1 cellular context compared by ENCODE assay signal in the genomic region with DNA sequence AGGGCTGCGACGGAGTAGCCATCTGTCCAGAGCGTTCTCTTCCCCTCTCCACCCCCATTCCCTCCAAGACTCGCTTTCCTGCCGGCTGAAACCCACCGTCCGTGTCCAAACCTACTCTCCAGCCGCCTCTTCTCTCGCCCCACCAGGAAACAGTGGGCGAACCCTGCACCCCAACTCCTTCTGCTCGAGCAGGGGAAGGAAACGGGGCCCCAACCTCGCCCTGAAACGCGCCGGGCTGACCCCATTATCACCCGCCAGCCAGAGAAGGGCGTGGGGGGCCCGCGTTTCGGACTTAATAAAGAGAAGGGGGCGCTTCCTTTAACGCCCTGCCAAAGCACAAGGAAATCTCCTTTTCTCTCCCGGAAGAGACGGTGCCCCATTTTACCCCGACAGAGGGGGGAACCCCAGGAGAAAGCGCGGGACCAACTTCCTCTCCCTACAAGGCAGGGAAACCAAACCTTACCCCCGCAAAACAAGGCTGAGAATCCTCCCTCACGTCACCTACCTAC.
A peak's percentile ranks its signal among the peaks of the same experiment; 100 is the strongest.
TF ChIP-seq lines count a peak whose summit lies in the region.

No MANE protein-coding gene starts in this region.

TF ChIP-seq in GM12878, 131 proteins besides CTCF, POLR2A, EP300 and RAD21 (continued from another document and continues in another):
- TF ChIP-seq, protein P1, sequence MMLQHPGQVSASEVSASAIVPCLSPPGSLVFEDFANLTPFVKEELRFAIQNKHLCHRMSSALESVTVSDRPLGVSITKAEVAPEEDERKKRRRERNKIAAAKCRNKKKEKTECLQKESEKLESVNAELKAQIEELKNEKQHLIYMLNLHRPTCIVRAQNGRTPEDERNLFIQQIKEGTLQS (IDR thresholded peaks at IDR 0.05; ENCODE audit: borderline replicate concordance, extremely low read depth, low read depth, low read length), result no peak
- TF ChIP-seq MEF2B (IDR thresholded peaks at IDR 0.05; ENCODE audit: partially characterized antibody, poor library complexity, severe bottlenecking), result no peak
- TF ChIP-seq RB1 (IDR thresholded peaks at IDR 0.05; ENCODE audit: borderline replicate concordance), result no peak
- TF ChIP-seq, protein P2, sequence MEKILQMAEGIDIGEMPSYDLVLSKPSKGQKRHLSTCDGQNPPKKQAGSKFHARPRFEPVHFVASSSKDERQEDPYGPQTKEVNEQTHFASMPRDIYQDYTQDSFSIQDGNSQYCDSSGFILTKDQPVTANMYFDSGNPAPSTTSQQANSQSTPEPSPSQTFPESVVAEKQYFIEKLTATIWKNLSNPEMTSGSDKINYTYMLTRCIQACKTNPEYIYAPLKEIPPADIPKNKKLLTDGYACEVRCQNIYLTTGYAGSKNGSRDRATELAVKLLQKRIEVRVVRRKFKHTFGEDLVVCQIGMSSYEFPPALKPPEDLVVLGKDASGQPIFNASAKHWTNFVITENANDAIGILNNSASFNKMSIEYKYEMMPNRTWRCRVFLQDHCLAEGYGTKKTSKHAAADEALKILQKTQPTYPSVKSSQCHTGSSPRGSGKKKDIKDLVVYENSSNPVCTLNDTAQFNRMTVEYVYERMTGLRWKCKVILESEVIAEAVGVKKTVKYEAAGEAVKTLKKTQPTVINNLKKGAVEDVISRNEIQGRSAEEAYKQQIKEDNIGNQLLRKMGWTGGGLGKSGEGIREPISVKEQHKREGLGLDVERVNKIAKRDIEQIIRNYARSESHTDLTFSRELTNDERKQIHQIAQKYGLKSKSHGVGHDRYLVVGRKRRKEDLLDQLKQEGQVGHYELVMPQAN (conservative IDR thresholded peaks at IDR 0.05), result no peak
- no peak for TF ChIP-seq RAD51 (IDR thresholded peaks at IDR 0.05)
- TF ChIP-seq HDAC6 (IDR thresholded peaks at IDR 0.05; ENCODE audit: unreplicated experiment), result no peak
- no peak; the same call in 1 of the 2 replicates for TF ChIP-seq PML (IDR thresholded peaks at IDR 0.05; ENCODE audit: low read length)
- no peak for TF ChIP-seq NR2C1 (IDR thresholded peaks at IDR 0.05)
- no peak for TF ChIP-seq SREBF2 (IDR thresholded peaks at IDR 0.05; ENCODE audit: low read length)
- TF ChIP-seq BACH1 (IDR thresholded peaks at IDR 0.05; ENCODE audit: borderline replicate concordance), result 0 out of 2 replicates have a peak, but pooled peaks have one; percentile 31
- no peak for TF ChIP-seq KAT2A (conservative IDR thresholded peaks at IDR 0.05; ENCODE audit: control insufficient read depth, low read depth, low read length)
- TF ChIP-seq SIN3A (IDR thresholded peaks at IDR 0.05; ENCODE audit: low read depth, low read length), result no peak
- TF ChIP-seq YBX1 (IDR thresholded peaks at IDR 0.05), result no peak
- TF ChIP-seq POU2F2 (IDR thresholded peaks at IDR 0.05; ENCODE audit: borderline replicate concordance, low read depth, low read length), result no peak
- no peak for TF ChIP-seq FOS (IDR thresholded peaks at IDR 0.05; ENCODE audit: borderline replicate concordance, extremely low read depth, insufficient read length)
- TF ChIP-seq SREBF1 (IDR thresholded peaks at IDR 0.05; ENCODE audit: low read length), result no peak
- TF ChIP-seq, protein P3, sequence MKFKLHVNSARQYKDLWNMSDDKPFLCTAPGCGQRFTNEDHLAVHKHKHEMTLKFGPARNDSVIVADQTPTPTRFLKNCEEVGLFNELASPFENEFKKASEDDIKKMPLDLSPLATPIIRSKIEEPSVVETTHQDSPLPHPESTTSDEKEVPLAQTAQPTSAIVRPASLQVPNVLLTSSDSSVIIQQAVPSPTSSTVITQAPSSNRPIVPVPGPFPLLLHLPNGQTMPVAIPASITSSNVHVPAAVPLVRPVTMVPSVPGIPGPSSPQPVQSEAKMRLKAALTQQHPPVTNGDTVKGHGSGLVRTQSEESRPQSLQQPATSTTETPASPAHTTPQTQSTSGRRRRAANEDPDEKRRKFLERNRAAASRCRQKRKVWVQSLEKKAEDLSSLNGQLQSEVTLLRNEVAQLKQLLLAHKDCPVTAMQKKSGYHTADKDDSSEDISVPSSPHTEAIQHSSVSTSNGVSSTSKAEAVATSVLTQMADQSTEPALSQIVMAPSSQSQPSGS (IDR thresholded peaks at IDR 0.05; ENCODE audit: low read length), result no peak
- no peak for TF ChIP-seq ZZZ3 (IDR thresholded peaks at IDR 0.05; ENCODE audit: control insufficient read depth, insufficient read length, low read depth)
- no peak for TF ChIP-seq ZNF24 (IDR thresholded peaks at IDR 0.05)
- no peak for TF ChIP-seq RCOR1 (conservative IDR thresholded peaks at IDR 0.05; ENCODE audit: low read depth, low read length)
- TF ChIP-seq EGR1 (IDR thresholded peaks at IDR 0.05; ENCODE audit: borderline replicate concordance in 1 of 2, low read depth in 2 of 2, low read length in 2 of 2), result peak in 1 of 2 experiments; percentile 56; a peak in 1 of 3 replicates
- TF ChIP-seq JUND (IDR thresholded peaks at IDR 0.05; ENCODE audit: low read depth, low read length), result no peak
- no peak for TF ChIP-seq CHD1 (IDR thresholded peaks at IDR 0.05; ENCODE audit: low read depth, low read length)
- TF ChIP-seq TCF12 (IDR thresholded peaks at IDR 0.05; ENCODE audit: low read depth, low read length), result no peak
- TF ChIP-seq, protein P4, sequence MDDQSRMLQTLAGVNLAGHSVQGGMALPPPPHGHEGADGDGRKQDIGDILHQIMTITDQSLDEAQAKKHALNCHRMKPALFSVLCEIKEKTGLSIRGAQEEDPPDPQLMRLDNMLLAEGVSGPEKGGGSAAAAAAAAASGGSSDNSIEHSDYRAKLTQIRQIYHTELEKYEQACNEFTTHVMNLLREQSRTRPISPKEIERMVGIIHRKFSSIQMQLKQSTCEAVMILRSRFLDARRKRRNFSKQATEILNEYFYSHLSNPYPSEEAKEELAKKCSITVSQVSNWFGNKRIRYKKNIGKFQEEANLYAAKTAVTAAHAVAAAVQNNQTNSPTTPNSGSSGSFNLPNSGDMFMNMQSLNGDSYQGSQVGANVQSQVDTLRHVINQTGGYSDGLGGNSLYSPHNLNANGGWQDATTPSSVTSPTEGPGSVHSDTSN (IDR thresholded peaks at IDR 0.05; ENCODE audit: insufficient replicate concordance, low read depth, low read length), result no peak
- no peak for TF ChIP-seq CBX5 (IDR thresholded peaks at IDR 0.05; ENCODE audit: low read depth)
- peak; percentile 73; the same call in 1 of the 2 replicates for TF ChIP-seq YY1 (IDR thresholded peaks at IDR 0.05; ENCODE audit: low read depth, low read length)
- no peak for TF ChIP-seq ZNF207 (IDR thresholded peaks at IDR 0.05; ENCODE audit: borderline replicate concordance)
- TF ChIP-seq KLF5 (IDR thresholded peaks at IDR 0.05; ENCODE audit: partially characterized antibody), result no peak
- TF ChIP-seq CEBPB (IDR thresholded peaks at IDR 0.05; ENCODE audit: borderline replicate concordance in 1 of 2, low read depth in 2 of 2, low read length in 2 of 2), result no peak
- TF ChIP-seq ZBED1 (IDR thresholded peaks at IDR 0.05; ENCODE audit: borderline replicate concordance), result no peak; the same call in 1 of the 2 replicates
- TF ChIP-seq POLR2AphosphoS5 (IDR thresholded peaks at IDR 0.05; ENCODE audit: low read length), result peak; percentile 68
- TF ChIP-seq HCFC1 (IDR thresholded peaks at IDR 0.05; ENCODE audit: low read length), result no peak
- no peak; the same call in 1 of the 2 replicates for TF ChIP-seq POLR2AphosphoS2 (IDR thresholded peaks at IDR 0.05; ENCODE audit: low read depth, low read length)
- TF ChIP-seq RUNX3 (IDR thresholded peaks at IDR 0.05; ENCODE audit: low read length), result peak; percentile 26; the same call in 1 of the 2 replicates
- TF ChIP-seq RFX5 (IDR thresholded peaks at IDR 0.05; ENCODE audit: low read depth, low read length), result no peak
- TF ChIP-seq ZSCAN29 (IDR thresholded peaks at IDR 0.05), result no peak
- TF ChIP-seq BHLHE40 (IDR thresholded peaks at IDR 0.05; ENCODE audit: borderline replicate concordance in 1 of 2, low read depth in 2 of 2, low read length in 1 of 2), result no peak; a peak in 1 of 4 replicates
- peak; percentile 66 for TF ChIP-seq IKZF1 (conservative IDR thresholded peaks at IDR 0.05)
- no peak for TF ChIP-seq CHD4 (IDR thresholded peaks at IDR 0.05)
- TF ChIP-seq, protein P5, sequence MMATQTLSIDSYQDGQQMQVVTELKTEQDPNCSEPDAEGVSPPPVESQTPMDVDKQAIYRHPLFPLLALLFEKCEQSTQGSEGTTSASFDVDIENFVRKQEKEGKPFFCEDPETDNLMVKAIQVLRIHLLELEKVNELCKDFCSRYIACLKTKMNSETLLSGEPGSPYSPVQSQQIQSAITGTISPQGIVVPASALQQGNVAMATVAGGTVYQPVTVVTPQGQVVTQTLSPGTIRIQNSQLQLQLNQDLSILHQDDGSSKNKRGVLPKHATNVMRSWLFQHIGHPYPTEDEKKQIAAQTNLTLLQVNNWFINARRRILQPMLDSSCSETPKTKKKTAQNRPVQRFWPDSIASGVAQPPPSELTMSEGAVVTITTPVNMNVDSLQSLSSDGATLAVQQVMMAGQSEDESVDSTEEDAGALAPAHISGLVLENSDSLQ (IDR thresholded peaks at IDR 0.05), result no peak
- TF ChIP-seq, protein P6, sequence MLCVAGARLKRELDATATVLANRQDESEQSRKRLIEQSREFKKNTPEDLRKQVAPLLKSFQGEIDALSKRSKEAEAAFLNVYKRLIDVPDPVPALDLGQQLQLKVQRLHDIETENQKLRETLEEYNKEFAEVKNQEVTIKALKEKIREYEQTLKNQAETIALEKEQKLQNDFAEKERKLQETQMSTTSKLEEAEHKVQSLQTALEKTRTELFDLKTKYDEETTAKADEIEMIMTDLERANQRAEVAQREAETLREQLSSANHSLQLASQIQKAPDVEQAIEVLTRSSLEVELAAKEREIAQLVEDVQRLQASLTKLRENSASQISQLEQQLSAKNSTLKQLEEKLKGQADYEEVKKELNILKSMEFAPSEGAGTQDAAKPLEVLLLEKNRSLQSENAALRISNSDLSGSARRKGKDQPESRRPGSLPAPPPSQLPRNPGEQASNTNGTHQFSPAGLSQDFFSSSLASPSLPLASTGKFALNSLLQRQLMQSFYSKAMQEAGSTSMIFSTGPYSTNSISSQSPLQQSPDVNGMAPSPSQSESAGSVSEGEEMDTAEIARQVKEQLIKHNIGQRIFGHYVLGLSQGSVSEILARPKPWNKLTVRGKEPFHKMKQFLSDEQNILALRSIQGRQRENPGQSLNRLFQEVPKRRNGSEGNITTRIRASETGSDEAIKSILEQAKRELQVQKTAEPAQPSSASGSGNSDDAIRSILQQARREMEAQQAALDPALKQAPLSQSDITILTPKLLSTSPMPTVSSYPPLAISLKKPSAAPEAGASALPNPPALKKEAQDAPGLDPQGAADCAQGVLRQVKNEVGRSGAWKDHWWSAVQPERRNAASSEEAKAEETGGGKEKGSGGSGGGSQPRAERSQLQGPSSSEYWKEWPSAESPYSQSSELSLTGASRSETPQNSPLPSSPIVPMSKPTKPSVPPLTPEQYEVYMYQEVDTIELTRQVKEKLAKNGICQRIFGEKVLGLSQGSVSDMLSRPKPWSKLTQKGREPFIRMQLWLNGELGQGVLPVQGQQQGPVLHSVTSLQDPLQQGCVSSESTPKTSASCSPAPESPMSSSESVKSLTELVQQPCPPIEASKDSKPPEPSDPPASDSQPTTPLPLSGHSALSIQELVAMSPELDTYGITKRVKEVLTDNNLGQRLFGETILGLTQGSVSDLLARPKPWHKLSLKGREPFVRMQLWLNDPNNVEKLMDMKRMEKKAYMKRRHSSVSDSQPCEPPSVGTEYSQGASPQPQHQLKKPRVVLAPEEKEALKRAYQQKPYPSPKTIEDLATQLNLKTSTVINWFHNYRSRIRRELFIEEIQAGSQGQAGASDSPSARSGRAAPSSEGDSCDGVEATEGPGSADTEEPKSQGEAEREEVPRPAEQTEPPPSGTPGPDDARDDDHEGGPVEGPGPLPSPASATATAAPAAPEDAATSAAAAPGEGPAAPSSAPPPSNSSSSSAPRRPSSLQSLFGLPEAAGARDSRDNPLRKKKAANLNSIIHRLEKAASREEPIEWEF (IDR thresholded peaks at IDR 0.05; ENCODE audit: insufficient replicate concordance, low read depth, low read length), result no peak
- no peak for TF ChIP-seq SMARCA5 (IDR thresholded peaks at IDR 0.05)
- TF ChIP-seq, protein P7, sequence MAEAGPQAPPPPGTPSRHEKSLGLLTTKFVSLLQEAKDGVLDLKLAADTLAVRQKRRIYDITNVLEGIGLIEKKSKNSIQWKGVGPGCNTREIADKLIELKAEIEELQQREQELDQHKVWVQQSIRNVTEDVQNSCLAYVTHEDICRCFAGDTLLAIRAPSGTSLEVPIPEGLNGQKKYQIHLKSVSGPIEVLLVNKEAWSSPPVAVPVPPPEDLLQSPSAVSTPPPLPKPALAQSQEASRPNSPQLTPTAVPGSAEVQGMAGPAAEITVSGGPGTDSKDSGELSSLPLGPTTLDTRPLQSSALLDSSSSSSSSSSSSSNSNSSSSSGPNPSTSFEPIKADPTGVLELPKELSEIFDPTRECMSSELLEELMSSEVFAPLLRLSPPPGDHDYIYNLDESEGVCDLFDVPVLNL (IDR thresholded peaks at IDR 0.05; ENCODE audit: low read depth, low read length), result no peak
- no peak for TF ChIP-seq EZH2 (IDR thresholded peaks at IDR 0.05; ENCODE audit: borderline replicate concordance, control insufficient read depth, low read depth, low read length)
- TF ChIP-seq MYC (IDR thresholded peaks at IDR 0.05; ENCODE audit: insufficient read depth, insufficient read length, insufficient replicate concordance, low read length, severe bottlenecking), result no peak
- no peak for TF ChIP-seq TCF7 (IDR thresholded peaks at IDR 0.05; ENCODE audit: borderline replicate concordance)
- TF ChIP-seq RELA (IDR thresholded peaks at IDR 0.05; ENCODE audit: borderline replicate concordance, partially characterized antibody), result no peak
- peak; percentile 29; the same call in 1 of the 2 replicates for TF ChIP-seq EED (IDR thresholded peaks at IDR 0.05; ENCODE audit: low read depth)
- peak; percentile 62; the same call in 1 of the 2 replicates for TF ChIP-seq SMAD5 (IDR thresholded peaks at IDR 0.05; ENCODE audit: low read depth)
- no peak; the same call in 1 of the 2 replicates for TF ChIP-seq TAF1 (IDR thresholded peaks at IDR 0.05; ENCODE audit: borderline replicate concordance, low read depth, low read length)
- no peak for TF ChIP-seq TCF3 (IDR thresholded peaks at IDR 0.05; ENCODE audit: borderline replicate concordance, insufficient read depth, low read depth, low read length)
- TF ChIP-seq NFIC (IDR thresholded peaks at IDR 0.05; ENCODE audit: low read depth, low read length), result 0 out of 2 replicates have a peak, but pooled peaks have one; percentile 26
- no peak for TF ChIP-seq JUNB (IDR thresholded peaks at IDR 0.05)
- no peak for TF ChIP-seq HDAC2 (IDR thresholded peaks at IDR 0.05)
- TF ChIP-seq BCL11A (IDR thresholded peaks at IDR 0.05; ENCODE audit: low read depth, low read length), result no peak
- TF ChIP-seq ZNF622 (IDR thresholded peaks at IDR 0.05), result no peak
- TF ChIP-seq MYB (IDR thresholded peaks at IDR 0.05; ENCODE audit: borderline replicate concordance, low read depth, low read length), result no peak
- no peak for TF ChIP-seq MEF2A (IDR thresholded peaks at IDR 0.05; ENCODE audit: insufficient read depth, low read depth, low read length)
